In the genomic region with DNA sequence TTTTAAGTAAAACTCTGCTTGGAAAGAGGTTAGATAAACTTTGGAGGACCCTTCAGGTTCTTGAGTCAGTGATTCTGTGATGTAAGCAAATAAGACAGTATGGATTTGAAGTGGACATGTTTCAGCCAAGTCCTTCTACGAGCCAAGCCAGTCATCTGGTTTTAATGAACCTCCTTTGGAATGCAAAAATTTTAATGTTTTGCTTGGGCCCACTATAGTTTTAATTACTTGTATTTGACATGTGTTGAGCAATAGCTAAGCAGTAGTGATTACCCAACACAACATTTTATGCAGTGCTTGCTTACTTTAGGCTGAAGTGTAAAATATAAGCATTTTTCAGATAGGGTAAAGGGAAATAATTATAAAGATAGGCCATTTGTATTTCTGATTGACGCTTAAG, we compare ENCODE assay signal across 1 cellular context.
TF ChIP-seq lines count a peak whose summit lies in the region.

No MANE protein-coding gene starts in this region.

TF ChIP-seq in SK-N-SH, 30 proteins besides CTCF, POLR2A, EP300 and RAD21 (continued from another document):
- TF ChIP-seq, protein P1, sequence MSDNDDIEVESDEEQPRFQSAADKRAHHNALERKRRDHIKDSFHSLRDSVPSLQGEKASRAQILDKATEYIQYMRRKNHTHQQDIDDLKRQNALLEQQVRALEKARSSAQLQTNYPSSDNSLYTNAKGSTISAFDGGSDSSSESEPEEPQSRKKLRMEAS (IDR thresholded peaks at IDR 0.05; ENCODE audit: low read depth) = no peak
- TF ChIP-seq, protein P2, sequence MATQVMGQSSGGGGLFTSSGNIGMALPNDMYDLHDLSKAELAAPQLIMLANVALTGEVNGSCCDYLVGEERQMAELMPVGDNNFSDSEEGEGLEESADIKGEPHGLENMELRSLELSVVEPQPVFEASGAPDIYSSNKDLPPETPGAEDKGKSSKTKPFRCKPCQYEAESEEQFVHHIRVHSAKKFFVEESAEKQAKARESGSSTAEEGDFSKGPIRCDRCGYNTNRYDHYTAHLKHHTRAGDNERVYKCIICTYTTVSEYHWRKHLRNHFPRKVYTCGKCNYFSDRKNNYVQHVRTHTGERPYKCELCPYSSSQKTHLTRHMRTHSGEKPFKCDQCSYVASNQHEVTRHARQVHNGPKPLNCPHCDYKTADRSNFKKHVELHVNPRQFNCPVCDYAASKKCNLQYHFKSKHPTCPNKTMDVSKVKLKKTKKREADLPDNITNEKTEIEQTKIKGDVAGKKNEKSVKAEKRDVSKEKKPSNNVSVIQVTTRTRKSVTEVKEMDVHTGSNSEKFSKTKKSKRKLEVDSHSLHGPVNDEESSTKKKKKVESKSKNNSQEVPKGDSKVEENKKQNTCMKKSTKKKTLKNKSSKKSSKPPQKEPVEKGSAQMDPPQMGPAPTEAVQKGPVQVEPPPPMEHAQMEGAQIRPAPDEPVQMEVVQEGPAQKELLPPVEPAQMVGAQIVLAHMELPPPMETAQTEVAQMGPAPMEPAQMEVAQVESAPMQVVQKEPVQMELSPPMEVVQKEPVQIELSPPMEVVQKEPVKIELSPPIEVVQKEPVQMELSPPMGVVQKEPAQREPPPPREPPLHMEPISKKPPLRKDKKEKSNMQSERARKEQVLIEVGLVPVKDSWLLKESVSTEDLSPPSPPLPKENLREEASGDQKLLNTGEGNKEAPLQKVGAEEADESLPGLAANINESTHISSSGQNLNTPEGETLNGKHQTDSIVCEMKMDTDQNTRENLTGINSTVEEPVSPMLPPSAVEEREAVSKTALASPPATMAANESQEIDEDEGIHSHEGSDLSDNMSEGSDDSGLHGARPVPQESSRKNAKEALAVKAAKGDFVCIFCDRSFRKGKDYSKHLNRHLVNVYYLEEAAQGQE (IDR thresholded peaks at IDR 0.05; ENCODE audit: low read depth, low read length) = no peak
- no peak for TF ChIP-seq GABPA (IDR thresholded peaks at IDR 0.05; ENCODE audit: low read depth)
- TF ChIP-seq YY1 (IDR thresholded peaks at IDR 0.05; ENCODE audit: low read depth) = no peak
- 0 out of 2 replicates have a peak, but pooled peaks have one; percentile 22 for TF ChIP-seq MEF2A (IDR thresholded peaks at IDR 0.05; ENCODE audit: borderline replicate concordance, low read depth)
- no peak for TF ChIP-seq RCOR1 (IDR thresholded peaks at IDR 0.05; ENCODE audit: low read length)
- peak; percentile 72; the same call in 1 of the 2 replicates for TF ChIP-seq TEAD4 (IDR thresholded peaks at IDR 0.05; ENCODE audit: borderline replicate concordance, insufficient read depth)
- TF ChIP-seq, protein P3, sequence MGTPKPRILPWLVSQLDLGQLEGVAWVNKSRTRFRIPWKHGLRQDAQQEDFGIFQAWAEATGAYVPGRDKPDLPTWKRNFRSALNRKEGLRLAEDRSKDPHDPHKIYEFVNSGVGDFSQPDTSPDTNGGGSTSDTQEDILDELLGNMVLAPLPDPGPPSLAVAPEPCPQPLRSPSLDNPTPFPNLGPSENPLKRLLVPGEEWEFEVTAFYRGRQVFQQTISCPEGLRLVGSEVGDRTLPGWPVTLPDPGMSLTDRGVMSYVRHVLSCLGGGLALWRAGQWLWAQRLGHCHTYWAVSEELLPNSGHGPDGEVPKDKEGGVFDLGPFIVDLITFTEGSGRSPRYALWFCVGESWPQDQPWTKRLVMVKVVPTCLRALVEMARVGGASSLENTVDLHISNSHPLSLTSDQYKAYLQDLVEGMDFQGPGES (IDR thresholded peaks at IDR 0.05; ENCODE audit: low read depth, low read length) = no peak
- TF ChIP-seq, protein P4, sequence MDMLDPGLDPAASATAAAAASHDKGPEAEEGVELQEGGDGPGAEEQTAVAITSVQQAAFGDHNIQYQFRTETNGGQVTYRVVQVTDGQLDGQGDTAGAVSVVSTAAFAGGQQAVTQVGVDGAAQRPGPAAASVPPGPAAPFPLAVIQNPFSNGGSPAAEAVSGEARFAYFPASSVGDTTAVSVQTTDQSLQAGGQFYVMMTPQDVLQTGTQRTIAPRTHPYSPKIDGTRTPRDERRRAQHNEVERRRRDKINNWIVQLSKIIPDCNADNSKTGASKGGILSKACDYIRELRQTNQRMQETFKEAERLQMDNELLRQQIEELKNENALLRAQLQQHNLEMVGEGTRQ (IDR thresholded peaks at IDR 0.05; ENCODE audit: borderline replicate concordance, low read depth, low read length) = no peak
TF ChIP-seq in SK-N-SH: peak in this region for 9.
